In the genomic region with DNA sequence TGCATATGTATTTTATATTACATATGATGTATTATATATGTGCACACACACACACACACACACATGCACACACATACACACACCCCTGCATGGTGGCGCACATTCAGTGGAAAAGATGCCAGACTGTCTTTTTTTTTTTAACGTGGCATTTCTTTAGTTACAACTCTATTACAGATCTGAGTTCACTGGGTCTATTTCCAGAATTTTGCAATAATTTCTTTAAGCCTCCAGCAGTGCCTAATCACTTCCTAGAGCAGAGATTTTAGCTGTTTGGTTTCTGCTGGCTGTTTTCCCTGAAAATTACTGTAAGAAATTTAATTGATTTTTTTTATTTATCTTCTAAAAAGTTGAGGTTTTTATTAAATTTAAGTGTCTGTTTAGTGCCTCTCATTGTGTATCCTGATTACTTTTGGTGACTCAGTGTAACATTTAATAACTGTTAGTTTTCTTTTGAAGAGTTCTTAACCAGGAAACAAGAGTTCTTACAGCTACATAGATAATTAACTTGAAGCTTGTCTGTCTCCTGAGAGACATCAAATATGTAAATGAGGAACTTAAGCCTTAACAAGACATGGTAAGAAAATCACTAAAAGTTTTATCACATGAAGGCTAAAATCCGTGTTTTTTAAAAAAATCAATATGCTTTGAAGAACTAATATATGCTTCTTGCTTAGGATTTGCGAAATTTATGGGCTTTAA, we compare ENCODE assay signal across 1 cellular context.
TF ChIP-seq lines count a peak whose summit lies in the region.

No MANE protein-coding gene starts in this region.

TF ChIP-seq in HepG2, 621 proteins besides CTCF, POLR2A, EP300 and RAD21 (continued from another document):
- TF ChIP-seq, protein P1, sequence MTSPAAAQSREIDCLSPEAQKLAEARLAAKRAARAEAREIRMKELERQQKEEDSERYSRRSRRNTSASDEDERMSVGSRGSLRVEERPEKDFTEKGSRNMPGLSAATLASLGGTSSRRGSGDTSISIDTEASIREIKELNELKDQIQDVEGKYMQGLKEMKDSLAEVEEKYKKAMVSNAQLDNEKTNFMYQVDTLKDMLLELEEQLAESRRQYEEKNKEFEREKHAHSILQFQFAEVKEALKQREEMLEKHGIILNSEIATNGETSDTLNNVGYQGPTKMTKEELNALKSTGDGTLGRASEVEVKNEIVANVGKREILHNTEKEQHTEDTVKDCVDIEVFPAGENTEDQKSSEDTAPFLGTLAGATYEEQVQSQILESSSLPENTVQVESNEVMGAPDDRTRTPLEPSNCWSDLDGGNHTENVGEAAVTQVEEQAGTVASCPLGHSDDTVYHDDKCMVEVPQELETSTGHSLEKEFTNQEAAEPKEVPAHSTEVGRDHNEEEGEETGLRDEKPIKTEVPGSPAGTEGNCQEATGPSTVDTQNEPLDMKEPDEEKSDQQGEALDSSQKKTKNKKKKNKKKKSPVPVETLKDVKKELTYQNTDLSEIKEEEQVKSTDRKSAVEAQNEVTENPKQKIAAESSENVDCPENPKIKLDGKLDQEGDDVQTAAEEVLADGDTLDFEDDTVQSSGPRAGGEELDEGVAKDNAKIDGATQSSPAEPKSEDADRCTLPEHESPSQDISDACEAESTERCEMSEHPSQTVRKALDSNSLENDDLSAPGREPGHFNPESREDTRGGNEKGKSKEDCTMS (CRISPR knock-in tag; conservative IDR thresholded peaks at IDR 0.05), result no peak
- TF ChIP-seq, protein P2, sequence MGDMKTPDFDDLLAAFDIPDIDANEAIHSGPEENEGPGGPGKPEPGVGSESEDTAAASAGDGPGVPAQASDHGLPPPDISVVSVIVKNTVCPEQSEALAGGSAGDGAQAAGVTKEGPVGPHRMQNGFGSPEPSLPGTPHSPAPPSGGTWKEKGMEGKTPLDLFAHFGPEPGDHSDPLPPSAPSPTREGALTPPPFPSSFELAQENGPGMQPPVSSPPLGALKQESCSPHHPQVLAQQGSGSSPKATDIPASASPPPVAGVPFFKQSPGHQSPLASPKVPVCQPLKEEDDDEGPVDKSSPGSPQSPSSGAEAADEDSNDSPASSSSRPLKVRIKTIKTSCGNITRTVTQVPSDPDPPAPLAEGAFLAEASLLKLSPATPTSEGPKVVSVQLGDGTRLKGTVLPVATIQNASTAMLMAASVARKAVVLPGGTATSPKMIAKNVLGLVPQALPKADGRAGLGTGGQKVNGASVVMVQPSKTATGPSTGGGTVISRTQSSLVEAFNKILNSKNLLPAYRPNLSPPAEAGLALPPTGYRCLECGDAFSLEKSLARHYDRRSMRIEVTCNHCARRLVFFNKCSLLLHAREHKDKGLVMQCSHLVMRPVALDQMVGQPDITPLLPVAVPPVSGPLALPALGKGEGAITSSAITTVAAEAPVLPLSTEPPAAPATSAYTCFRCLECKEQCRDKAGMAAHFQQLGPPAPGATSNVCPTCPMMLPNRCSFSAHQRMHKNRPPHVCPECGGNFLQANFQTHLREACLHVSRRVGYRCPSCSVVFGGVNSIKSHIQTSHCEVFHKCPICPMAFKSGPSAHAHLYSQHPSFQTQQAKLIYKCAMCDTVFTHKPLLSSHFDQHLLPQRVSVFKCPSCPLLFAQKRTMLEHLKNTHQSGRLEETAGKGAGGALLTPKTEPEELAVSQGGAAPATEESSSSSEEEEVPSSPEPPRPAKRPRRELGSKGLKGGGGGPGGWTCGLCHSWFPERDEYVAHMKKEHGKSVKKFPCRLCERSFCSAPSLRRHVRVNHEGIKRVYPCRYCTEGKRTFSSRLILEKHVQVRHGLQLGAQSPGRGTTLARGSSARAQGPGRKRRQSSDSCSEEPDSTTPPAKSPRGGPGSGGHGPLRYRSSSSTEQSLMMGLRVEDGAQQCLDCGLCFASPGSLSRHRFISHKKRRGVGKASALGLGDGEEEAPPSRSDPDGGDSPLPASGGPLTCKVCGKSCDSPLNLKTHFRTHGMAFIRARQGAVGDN (CRISPR knock-in tag; IDR thresholded peaks at IDR 0.05), result no peak
- TF ChIP-seq KDM5B (CRISPR knock-in tag; IDR thresholded peaks at IDR 0.05; ENCODE audit: borderline replicate concordance) (no peak), ONECUT2 (CRISPR knock-in tag; IDR thresholded peaks at IDR 0.05) (no peak), TP53 (CRISPR knock-in tag; conservative IDR thresholded peaks at IDR 0.05) (no peak), ZNF234 (CRISPR knock-in tag; conservative IDR thresholded peaks at IDR 0.05) (no peak), TBX3 (IDR thresholded peaks at IDR 0.05; ENCODE audit: borderline replicate concordance) (no peak), PHF21A (CRISPR knock-in tag; IDR thresholded peaks at IDR 0.05) (no peak), ARHGAP35 (CRISPR knock-in tag; IDR thresholded peaks at IDR 0.05; ENCODE audit: borderline replicate concordance) (no peak), GLI4 (CRISPR knock-in tag; IDR thresholded peaks at IDR 0.05; ENCODE audit: borderline replicate concordance) (no peak)
- TF ChIP-seq, protein P3, sequence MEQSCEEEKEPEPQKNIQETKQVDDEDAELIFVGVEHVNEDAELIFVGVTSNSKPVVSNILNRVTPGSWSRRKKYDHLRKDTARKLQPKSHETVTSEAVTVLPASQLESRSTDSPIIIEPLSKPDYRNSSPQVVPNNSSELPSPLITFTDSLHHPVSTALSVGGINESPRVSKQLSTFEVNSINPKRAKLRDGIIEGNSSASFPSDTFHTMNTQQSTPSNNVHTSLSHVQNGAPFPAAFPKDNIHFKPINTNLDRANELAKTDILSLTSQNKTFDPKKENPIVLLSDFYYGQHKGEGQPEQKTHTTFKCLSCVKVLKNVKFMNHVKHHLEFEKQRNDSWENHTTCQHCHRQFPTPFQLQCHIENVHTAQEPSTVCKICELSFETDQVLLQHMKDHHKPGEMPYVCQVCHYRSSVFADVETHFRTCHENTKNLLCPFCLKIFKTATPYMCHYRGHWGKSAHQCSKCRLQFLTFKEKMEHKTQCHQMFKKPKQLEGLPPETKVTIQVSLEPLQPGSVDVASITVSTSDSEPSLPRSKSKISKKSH (CRISPR knock-in tag; IDR thresholded peaks at IDR 0.05; ENCODE audit: borderline replicate concordance), result no peak
- TF ChIP-seq, protein P4, sequence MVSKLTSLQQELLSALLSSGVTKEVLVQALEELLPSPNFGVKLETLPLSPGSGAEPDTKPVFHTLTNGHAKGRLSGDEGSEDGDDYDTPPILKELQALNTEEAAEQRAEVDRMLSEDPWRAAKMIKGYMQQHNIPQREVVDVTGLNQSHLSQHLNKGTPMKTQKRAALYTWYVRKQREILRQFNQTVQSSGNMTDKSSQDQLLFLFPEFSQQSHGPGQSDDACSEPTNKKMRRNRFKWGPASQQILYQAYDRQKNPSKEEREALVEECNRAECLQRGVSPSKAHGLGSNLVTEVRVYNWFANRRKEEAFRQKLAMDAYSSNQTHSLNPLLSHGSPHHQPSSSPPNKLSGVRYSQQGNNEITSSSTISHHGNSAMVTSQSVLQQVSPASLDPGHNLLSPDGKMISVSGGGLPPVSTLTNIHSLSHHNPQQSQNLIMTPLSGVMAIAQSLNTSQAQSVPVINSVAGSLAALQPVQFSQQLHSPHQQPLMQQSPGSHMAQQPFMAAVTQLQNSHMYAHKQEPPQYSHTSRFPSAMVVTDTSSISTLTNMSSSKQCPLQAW (CRISPR knock-in tag; IDR thresholded peaks at IDR 0.05), result no peak
- TF ChIP-seq, protein P5, sequence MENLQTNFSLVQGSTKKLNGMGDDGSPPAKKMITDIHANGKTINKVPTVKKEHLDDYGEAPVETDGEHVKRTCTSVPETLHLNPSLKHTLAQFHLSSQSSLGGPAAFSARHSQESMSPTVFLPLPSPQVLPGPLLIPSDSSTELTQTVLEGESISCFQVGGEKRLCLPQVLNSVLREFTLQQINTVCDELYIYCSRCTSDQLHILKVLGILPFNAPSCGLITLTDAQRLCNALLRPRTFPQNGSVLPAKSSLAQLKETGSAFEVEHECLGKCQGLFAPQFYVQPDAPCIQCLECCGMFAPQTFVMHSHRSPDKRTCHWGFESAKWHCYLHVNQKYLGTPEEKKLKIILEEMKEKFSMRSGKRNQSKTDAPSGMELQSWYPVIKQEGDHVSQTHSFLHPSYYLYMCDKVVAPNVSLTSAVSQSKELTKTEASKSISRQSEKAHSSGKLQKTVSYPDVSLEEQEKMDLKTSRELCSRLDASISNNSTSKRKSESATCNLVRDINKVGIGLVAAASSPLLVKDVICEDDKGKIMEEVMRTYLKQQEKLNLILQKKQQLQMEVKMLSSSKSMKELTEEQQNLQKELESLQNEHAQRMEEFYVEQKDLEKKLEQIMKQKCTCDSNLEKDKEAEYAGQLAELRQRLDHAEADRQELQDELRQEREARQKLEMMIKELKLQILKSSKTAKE (CRISPR knock-in tag; IDR thresholded peaks at IDR 0.05; ENCODE audit: borderline replicate concordance), result no peak
